16 cellular contexts compared by ENCODE assay signal in genomic region chr10:96992721-96993120, GRCh38.
DNase-seq lines count a peak whose midpoint lies in the region; ATAC-seq and TF ChIP-seq lines count a peak whose summit lies in the region.
"Had no signal": no experiment of that assay in that cellular context is flagged by ENCODE, and none has a peak within 500 bp of the region (broad histone marks: within the 10 kb centered on the region; RNA-seq: fewer than 3 reads in every experiment).

No MANE protein-coding gene starts in this region.

- ATAC-seq in GM19043 (IDR thresholded peaks at IDR 0.05; ENCODE audit: low read depth, unreplicated experiment) (peak; percentile 80), GM21619 (IDR thresholded peaks at IDR 0.05; ENCODE audit: unreplicated experiment) (peak; percentile 67), HG03097 (IDR thresholded peaks at IDR 0.05; ENCODE audit: low FRiP score, unreplicated experiment) (peak; percentile 52)

- POLR2A ChIA-PET in RWPE1 (lab: Yijun Ruan, JAX; ENCODE audit: low non-redundant PET), result no interaction called here

- H3K27ac ChIP-seq in RWPE1, result no peak overlapping the region
- H3K27ac ChIP-seq: thoracic aorta, VCaP had no signal

- CTCF ChIA-PET in RWPE1 (lab: Yijun Ruan, JAX), result no interaction called here

- TF ChIP-seq CTCF in RWPE1 (conservative IDR thresholded peaks at IDR 0.05; ENCODE audit: low read depth), result no peak

- DNase-seq in islet precursor cell (peak; percentile 29), NCI-H774 (lab: John Stamatoyannopoulos, UW) (no peak), RWPE1 (ENCODE audit: low spot score) (no peak), pons (ENCODE audit: low spot score) (no peak), COLO829 (ENCODE audit: low spot score) (no peak)
- DNase-seq: activated CD8-positive, alpha-beta memory T cell treated with anti-CD3 and anti-CD28 coated beads, Interleukin-2, amount 50 U/mL, for 48 hours; CD4-positive, alpha-beta memory T cell; GDM1; NCI-H2171; occipital lobe; SK-N-SH had no signal
